Comparison of ENCODE assay signal across 1 cellular context in genomic region chr5:40834849-40835787, GRCh38.
TF ChIP-seq lines count a peak whose summit lies in the region.

Gene RPL37 (minus strand): TSS chr5:40835222. CDS start chr5:40835185, 37 bp downstream.

TF ChIP-seq in HepG2, 621 proteins besides CTCF, POLR2A, EP300 and RAD21 (continued from another document and continues in another):
- peak; percentile 82 for TF ChIP-seq HCFC1 (IDR thresholded peaks at IDR 0.05; ENCODE audit: low read depth, low read length)
- no peak for TF ChIP-seq ONECUT2 (CRISPR knock-in tag; IDR thresholded peaks at IDR 0.05)
- TF ChIP-seq SNAI1 (CRISPR knock-in tag; IDR thresholded peaks at IDR 0.05; ENCODE audit: borderline replicate concordance): no peak; the same call in 1 of the 2 replicates
- 0 out of 2 replicates have a peak, but pooled peaks have one; percentile 57 for TF ChIP-seq NFKBIZ (CRISPR knock-in tag; IDR thresholded peaks at IDR 0.05)
- no peak for TF ChIP-seq SCMH1 (CRISPR knock-in tag; IDR thresholded peaks at IDR 0.05; ENCODE audit: borderline replicate concordance)
- peak; percentile 96 for TF ChIP-seq JARID2 (CRISPR knock-in tag; IDR thresholded peaks at IDR 0.05; ENCODE audit: insufficient replicate concordance)
- TF ChIP-seq ZNF589 (CRISPR knock-in tag; conservative IDR thresholded peaks at IDR 0.05): peak; percentile 93; the same call in 1 of the 2 replicates
- 0 out of 2 replicates have a peak, but pooled peaks have one; percentile 64 for TF ChIP-seq ZBTB42 (CRISPR knock-in tag; IDR thresholded peaks at IDR 0.05)
- TF ChIP-seq ZNF251 (CRISPR knock-in tag; IDR thresholded peaks at IDR 0.05): no peak
- no peak for TF ChIP-seq NFIB (CRISPR knock-in tag; IDR thresholded peaks at IDR 0.05; ENCODE audit: borderline replicate concordance)
- no peak for TF ChIP-seq PREB (CRISPR knock-in tag; IDR thresholded peaks at IDR 0.05)
- no peak for TF ChIP-seq ZNF570 (CRISPR knock-in tag; IDR thresholded peaks at IDR 0.05; ENCODE audit: borderline replicate concordance)
- TF ChIP-seq TOE1 (CRISPR knock-in tag; IDR thresholded peaks at IDR 0.05): peak; percentile 95; the same call in 1 of the 2 replicates
- no peak for TF ChIP-seq ZBTB3 (CRISPR knock-in tag; IDR thresholded peaks at IDR 0.05; ENCODE audit: borderline replicate concordance, low read depth)
- peak; percentile 98 for TF ChIP-seq DR1 (CRISPR knock-in tag; IDR thresholded peaks at IDR 0.05)
- TF ChIP-seq BRCA1 (CRISPR knock-in tag; IDR thresholded peaks at IDR 0.05): no peak
- TF ChIP-seq ZNF747 (CRISPR knock-in tag; IDR thresholded peaks at IDR 0.05; ENCODE audit: borderline replicate concordance): peak; percentile 98
- no peak; the same call in 1 of the 2 replicates for TF ChIP-seq SRY (CRISPR knock-in tag; IDR thresholded peaks at IDR 0.05)
- TF ChIP-seq ZNF704 (CRISPR knock-in tag; IDR thresholded peaks at IDR 0.05; ENCODE audit: borderline replicate concordance): no peak; the same call in 1 of the 2 replicates
- TF ChIP-seq MLLT10 (CRISPR knock-in tag; IDR thresholded peaks at IDR 0.05): no peak
- no peak for TF ChIP-seq PAF1 (CRISPR knock-in tag; IDR thresholded peaks at IDR 0.05)
- no peak for TF ChIP-seq HMGA1 (CRISPR knock-in tag; conservative IDR thresholded peaks at IDR 0.05)
- no peak for TF ChIP-seq HDAC6 (IDR thresholded peaks at IDR 0.05; ENCODE audit: low read depth, low read length)
- TF ChIP-seq, protein P1, sequence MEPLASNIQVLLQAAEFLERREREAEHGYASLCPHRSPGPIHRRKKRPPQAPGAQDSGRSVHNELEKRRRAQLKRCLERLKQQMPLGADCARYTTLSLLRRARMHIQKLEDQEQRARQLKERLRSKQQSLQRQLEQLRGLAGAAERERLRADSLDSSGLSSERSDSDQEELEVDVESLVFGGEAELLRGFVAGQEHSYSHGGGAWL (CRISPR knock-in tag; IDR thresholded peaks at IDR 0.05): peak; percentile 67
- peak; percentile 99 for TF ChIP-seq UBTF (CRISPR knock-in tag; IDR thresholded peaks at IDR 0.05)
- TF ChIP-seq ZNF576 (CRISPR knock-in tag; IDR thresholded peaks at IDR 0.05): peak; percentile 60
- no peak for TF ChIP-seq ZNF530 (CRISPR knock-in tag; IDR thresholded peaks at IDR 0.05; ENCODE audit: low read depth)
- peak; percentile 90; the same call in 1 of the 2 replicates for TF ChIP-seq MAZ (IDR thresholded peaks at IDR 0.05; ENCODE audit: borderline replicate concordance, low read depth, low read length)
- TF ChIP-seq MAZ (CRISPR knock-in tag; IDR thresholded peaks at IDR 0.05; ENCODE audit: low read depth): peak; percentile 63; the same call in 1 of the 2 replicates
- peak; percentile 88; the same call in 1 of the 2 replicates for TF ChIP-seq NFKB2 (CRISPR knock-in tag; IDR thresholded peaks at IDR 0.05; ENCODE audit: borderline replicate concordance)
- TF ChIP-seq NFYB (CRISPR knock-in tag; IDR thresholded peaks at IDR 0.05): peak; percentile 11; the same call in 1 of the 2 replicates
- TF ChIP-seq ZHX1 (CRISPR knock-in tag; IDR thresholded peaks at IDR 0.05; ENCODE audit: low read depth): 0 out of 2 replicates have a peak, but pooled peaks have one; percentile 67
- no peak; the same call in 1 of the 2 replicates for TF ChIP-seq ZNF446 (CRISPR knock-in tag; IDR thresholded peaks at IDR 0.05)
- TF ChIP-seq, protein P2, sequence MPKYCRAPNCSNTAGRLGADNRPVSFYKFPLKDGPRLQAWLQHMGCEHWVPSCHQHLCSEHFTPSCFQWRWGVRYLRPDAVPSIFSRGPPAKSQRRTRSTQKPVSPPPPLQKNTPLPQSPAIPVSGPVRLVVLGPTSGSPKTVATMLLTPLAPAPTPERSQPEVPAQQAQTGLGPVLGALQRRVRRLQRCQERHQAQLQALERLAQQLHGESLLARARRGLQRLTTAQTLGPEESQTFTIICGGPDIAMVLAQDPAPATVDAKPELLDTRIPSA (CRISPR knock-in tag; IDR thresholded peaks at IDR 0.05; ENCODE audit: borderline replicate concordance): peak; percentile 94; the same call in 1 of the 2 replicates
- no peak for TF ChIP-seq IKZF1 (IDR thresholded peaks at IDR 0.05)
- TF ChIP-seq ZNF232 (CRISPR knock-in tag; IDR thresholded peaks at IDR 0.05; ENCODE audit: borderline replicate concordance): peak; percentile 78; the same call in 1 of the 2 replicates
- TF ChIP-seq DDIT3 (CRISPR knock-in tag; IDR thresholded peaks at IDR 0.05): no peak
- peak; percentile 97 for TF ChIP-seq MIER3 (CRISPR knock-in tag; IDR thresholded peaks at IDR 0.05; ENCODE audit: borderline replicate concordance)
- TF ChIP-seq MTA3 (CRISPR knock-in tag; IDR thresholded peaks at IDR 0.05): no peak
- TF ChIP-seq SYNCRIP (IDR thresholded peaks at IDR 0.05; ENCODE audit: insufficient read depth, low read depth, low read length): no peak
- peak; percentile 79 for TF ChIP-seq ZNF770 (CRISPR knock-in tag; IDR thresholded peaks at IDR 0.05)
- TF ChIP-seq AFF4 (CRISPR knock-in tag; IDR thresholded peaks at IDR 0.05): peak; percentile 81; the same call in 1 of the 2 replicates
- TF ChIP-seq MED13 (CRISPR knock-in tag; IDR thresholded peaks at IDR 0.05): no peak
- 0 out of 2 replicates have a peak, but pooled peaks have one; percentile 13 for TF ChIP-seq KAT2B (IDR thresholded peaks at IDR 0.05; ENCODE audit: borderline replicate concordance, low read depth, low read length)
- TF ChIP-seq, protein P3, sequence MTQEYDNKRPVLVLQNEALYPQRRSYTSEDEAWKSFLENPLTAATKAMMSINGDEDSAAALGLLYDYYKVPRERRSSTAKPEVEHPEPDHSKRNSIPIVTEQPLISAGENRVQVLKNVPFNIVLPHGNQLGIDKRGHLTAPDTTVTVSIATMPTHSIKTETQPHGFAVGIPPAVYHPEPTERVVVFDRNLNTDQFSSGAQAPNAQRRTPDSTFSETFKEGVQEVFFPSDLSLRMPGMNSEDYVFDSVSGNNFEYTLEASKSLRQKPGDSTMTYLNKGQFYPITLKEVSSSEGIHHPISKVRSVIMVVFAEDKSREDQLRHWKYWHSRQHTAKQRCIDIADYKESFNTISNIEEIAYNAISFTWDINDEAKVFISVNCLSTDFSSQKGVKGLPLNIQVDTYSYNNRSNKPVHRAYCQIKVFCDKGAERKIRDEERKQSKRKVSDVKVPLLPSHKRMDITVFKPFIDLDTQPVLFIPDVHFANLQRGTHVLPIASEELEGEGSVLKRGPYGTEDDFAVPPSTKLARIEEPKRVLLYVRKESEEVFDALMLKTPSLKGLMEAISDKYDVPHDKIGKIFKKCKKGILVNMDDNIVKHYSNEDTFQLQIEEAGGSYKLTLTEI (CRISPR knock-in tag; conservative IDR thresholded peaks at IDR 0.05): no peak; the same call in 1 of the 2 replicates
- TF ChIP-seq, protein P4, sequence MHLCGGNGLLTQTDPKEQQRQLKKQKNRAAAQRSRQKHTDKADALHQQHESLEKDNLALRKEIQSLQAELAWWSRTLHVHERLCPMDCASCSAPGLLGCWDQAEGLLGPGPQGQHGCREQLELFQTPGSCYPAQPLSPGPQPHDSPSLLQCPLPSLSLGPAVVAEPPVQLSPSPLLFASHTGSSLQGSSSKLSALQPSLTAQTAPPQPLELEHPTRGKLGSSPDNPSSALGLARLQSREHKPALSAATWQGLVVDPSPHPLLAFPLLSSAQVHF (CRISPR knock-in tag; IDR thresholded peaks at IDR 0.05): peak; percentile 94
- TF ChIP-seq ZNF224 (CRISPR knock-in tag; IDR thresholded peaks at IDR 0.05): peak; percentile 76; the same call in 1 of the 2 replicates
- TF ChIP-seq AKAP8 (CRISPR knock-in tag; IDR thresholded peaks at IDR 0.05): 0 out of 2 replicates have a peak, but pooled peaks have one; percentile 85
